9 cellular contexts compared by ENCODE assay signal in genomic region chr3:58176827-58177489, GRCh38. TPM values are rescaled to one million over a fixed set of nuclear protein-coding genes. Genes with fewer than 3 reads are reported as not detected.
DNase-seq lines count a peak whose midpoint lies in the region; ATAC-seq and TF ChIP-seq lines count a peak whose summit lies in the region.
"Had no signal": no experiment of that assay in that cellular context is flagged by ENCODE, and none has a peak within 500 bp of the region (broad histone marks: within the 10 kb centered on the region; RNA-seq: fewer than 3 reads in every experiment).

No MANE protein-coding gene starts in this region.

- H2BK5ac ChIP-seq in mesenchymal stem cell (ENCODE audit: low read depth, low read length, poor library complexity, severe bottlenecking) = no peak overlapping the region

- no peak overlapping the region for H2BK120ac ChIP-seq in mesenchymal stem cell (ENCODE audit: low read depth, low read length)

- no peak overlapping the region for H2AK5ac ChIP-seq in mesenchymal stem cell (ENCODE audit: low read length, severe bottlenecking)

- no peak overlapping the region for H3K4me3 ChIP-seq in SU-DHL-6 (ENCODE audit: insufficient read depth, low read length, poor library complexity, severe bottlenecking)
- H3K4me3 ChIP-seq in epithelial cell of esophagus (ENCODE audit: low read length) = no peak overlapping the region
- H3K4me3 ChIP-seq in rectal smooth muscle tissue (ENCODE audit: low read length) = peak overlapping the region; percentile 60
- H3K4me3 ChIP-seq in mesenchymal stem cell (ENCODE audit: insufficient read depth in 1 of 2, low read depth in 1 of 2, low read length in 2 of 2) = no peak overlapping the region
- H3K4me3 ChIP-seq: SK-N-MC had no signal

- no peak overlapping the region for H4K8ac ChIP-seq in mesenchymal stem cell (ENCODE audit: low read length)

- H2BK12ac ChIP-seq in mesenchymal stem cell (ENCODE audit: low read length in 2 of 2) = no peak overlapping the region

- H3K27ac ChIP-seq in SU-DHL-6 (ENCODE audit: low read depth, low read length) = no peak overlapping the region
- H3K27ac ChIP-seq in rectal smooth muscle tissue (ENCODE audit: low read depth, low read length) = no peak overlapping the region
- H3K27ac ChIP-seq in mesenchymal stem cell (ENCODE audit: low read length, poor library complexity, severe bottlenecking) = no peak overlapping the region
- H3K27ac ChIP-seq: SK-N-MC had no signal

- H3K23ac ChIP-seq in mesenchymal stem cell (ENCODE audit: low read length in 2 of 2) = no peak overlapping the region

- no peak for TF ChIP-seq CTCF in SU-DHL-6 (IDR thresholded peaks at IDR 0.05; ENCODE audit: insufficient read depth, low read length, poor library complexity, severe bottlenecking)
- TF ChIP-seq CTCF in epithelial cell of esophagus (IDR thresholded peaks at IDR 0.05; ENCODE audit: insufficient read depth, low read depth, low read length, missing control alignments) = no peak

- H4K20me1 ChIP-seq in SU-DHL-6 (ENCODE audit: low read depth, low read length) = no peaks in the 10 kb centered on the region

- H3K9me2 ChIP-seq in SU-DHL-6 (replicated peaks; ENCODE audit: insufficient read depth, low read length) = no peaks in the 10 kb centered on the region

- H3F3A ChIP-seq in SU-DHL-6 (ENCODE audit: insufficient read depth) = no peaks in the 10 kb centered on the region

- H2AFZ ChIP-seq in SU-DHL-6 (ENCODE audit: low read depth, low read length, severe bottlenecking) (peak overlapping the region; percentile 93), mesenchymal stem cell (ENCODE audit: low read depth, low read length) (no peak overlapping the region)

- H3K36me3 ChIP-seq in ES-I3 (ENCODE audit: insufficient read depth, low read length) (no peaks in the 10 kb centered on the region), SU-DHL-6 (ENCODE audit: low read length) (no peaks in the 10 kb centered on the region), rectal smooth muscle tissue (ENCODE audit: control insufficient read depth, insufficient read depth, low read length) (no peaks in the 10 kb centered on the region), mesenchymal stem cell (ENCODE audit: control insufficient read depth in 1 of 2, insufficient read depth in 2 of 2, low read depth in 1 of 2, low read length in 2 of 2) (peaks cover 2 to 20% of the 10 kb centered on the region in 2 experiments)

- no peaks in the 10 kb centered on the region for H3K79me2 ChIP-seq in SU-DHL-6 (ENCODE audit: insufficient read depth, low read length)

- H3K4me1 ChIP-seq in ES-I3 (ENCODE audit: insufficient read depth, low read length) (peaks cover 23% of the 10 kb centered on the region; the same call in 1 of the 2 replicates), rectal smooth muscle tissue (ENCODE audit: control insufficient read depth, insufficient read depth, low read length) (peaks cover 14% of the 10 kb centered on the region), mesenchymal stem cell (ENCODE audit: control insufficient read depth, insufficient read depth, low read depth, low read length) (peaks cover 17% of the 10 kb centered on the region)

- H3K9ac ChIP-seq in ES-I3 (ENCODE audit: low read depth, low read length) (peak overlapping the region; percentile 58; the same call in 1 of the 2 replicates), SU-DHL-6 (ENCODE audit: low read length) (no peak overlapping the region), rectal smooth muscle tissue (ENCODE audit: low read length) (no peak overlapping the region), mesenchymal stem cell (ENCODE audit: low read length) (no peak overlapping the region)

- H2BK15ac ChIP-seq in mesenchymal stem cell (ENCODE audit: low read depth, poor library complexity, severe bottlenecking) = no peak overlapping the region

- H3K9me3 ChIP-seq in ES-I3 (ENCODE audit: control insufficient read depth, insufficient read depth, low read length) (no peaks in the 10 kb centered on the region), SU-DHL-6 (ENCODE audit: insufficient read depth, low read length) (no peaks in the 10 kb centered on the region), mesenchymal stem cell (ENCODE audit: control insufficient read depth, low read length) (no peaks in the 10 kb centered on the region)

- DNase-seq in epithelial cell of esophagus (ENCODE audit: low read depth) (peak; percentile 65), mesenchymal stem cell (no peak), NCI-H446 (lab: John Stamatoyannopoulos, UW) (no peak)
- DNase-seq: DMS79 had no signal

- no peak overlapping the region for H3K4ac ChIP-seq in mesenchymal stem cell (ENCODE audit: low read depth in 1 of 2, low read length in 2 of 2)

- no peak overlapping the region for H3K18ac ChIP-seq in mesenchymal stem cell (ENCODE audit: low read depth in 1 of 2, low read length in 2 of 2)

- WGBS in mesenchymal stem cell = 93% methylated on average over 5 of the region's 10 CpGs

- H3K79me1 ChIP-seq in mesenchymal stem cell (replicated peaks; ENCODE audit: low read length, poor library complexity, severe bottlenecking) = no peaks in the 10 kb centered on the region

- no peak for ATAC-seq in GM19328 (IDR thresholded peaks at IDR 0.05; ENCODE audit: unreplicated experiment)

- H3K14ac ChIP-seq in mesenchymal stem cell (ENCODE audit: low read length in 2 of 2) = no peak overlapping the region

- H3K4me2 ChIP-seq in SU-DHL-6 (ENCODE audit: low read depth, low read length, poor library complexity, severe bottlenecking) (no peak overlapping the region), mesenchymal stem cell (ENCODE audit: low read length, poor library complexity, severe bottlenecking) (no peak overlapping the region)

- no peaks in the 10 kb centered on the region for H3K27me3 ChIP-seq in SU-DHL-6 (ENCODE audit: low read length)
- H3K27me3 ChIP-seq in rectal smooth muscle tissue (ENCODE audit: control insufficient read depth, insufficient read depth, low read length) = no peaks in the 10 kb centered on the region
- peaks cover 0 to 8% of the 10 kb centered on the region in 2 experiments for H3K27me3 ChIP-seq in mesenchymal stem cell (ENCODE audit: control insufficient read depth in 1 of 2, insufficient read depth in 1 of 2, low read length in 2 of 2)

- H4K91ac ChIP-seq in mesenchymal stem cell (ENCODE audit: low read length) = no peak overlapping the region

RNA-seq across cellular contexts. Expression of gene DNASE1L3, which starts 33.8 kb away (rescaled TPM):
- polyA plus RNA-seq in mesenchymal stem cell (2013, experiment 1 of 2) = not detected
- polyA plus RNA-seq in mesenchymal stem cell (2013, experiment 2 of 2) = not detected
